In the genomic region with DNA sequence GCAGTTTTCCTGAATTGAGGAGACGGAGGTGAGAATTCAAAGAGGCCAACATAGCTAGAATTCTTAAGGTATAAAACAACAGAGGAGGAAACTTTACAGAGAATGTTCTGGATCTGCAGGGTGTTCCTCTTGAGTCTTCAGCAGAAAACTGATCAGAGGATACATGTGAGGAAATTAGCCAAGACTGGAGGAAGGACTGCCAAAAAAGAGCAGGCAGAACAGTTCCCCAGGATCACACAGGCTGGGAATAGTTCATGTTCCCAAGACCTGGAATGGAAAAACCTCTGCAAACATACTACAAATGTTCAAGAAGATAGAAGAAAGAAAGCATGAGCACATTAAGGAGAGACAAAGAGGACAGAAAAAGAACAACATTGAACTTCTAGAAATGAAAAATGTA, we compare ENCODE assay signal across 16 cellular contexts. TPM values are rescaled to one million over a fixed set of nuclear protein-coding genes. Genes with fewer than 3 reads are reported as not detected.
A peak's percentile ranks its signal among the peaks of the same experiment; 100 is the strongest.
DNase-seq lines count a peak whose midpoint lies in the region; ATAC-seq and TF ChIP-seq lines count a peak whose summit lies in the region.
"Had no signal": no experiment of that assay in that cellular context is flagged by ENCODE, and none has a peak within 500 bp of the region (broad histone marks: within the 10 kb centered on the region; RNA-seq: fewer than 3 reads in every experiment).

No MANE protein-coding gene starts in this region.

- no peak overlapping the region for H3K4me3 Mint-ChIP-seq in memory B cell
- H3K4me3 Mint-ChIP-seq: B cell; CD4-positive, CD25-positive, alpha-beta regulatory T cell; CD8-positive, alpha-beta T cell had no signal

- peak in 3 of 4 donors; percentile 49 to 54 (median 53) for ATAC-seq in heart left ventricle
- ATAC-seq in left cardiac atrium, result no peak
- ATAC-seq in left ventricle myocardium superior, result peak; percentile 68
- ATAC-seq in memory B cell (ENCODE audit: low read depth), result no peak
- ATAC-seq in HG03432 (IDR thresholded peaks at IDR 0.05; ENCODE audit: unreplicated experiment), result no peak
- ATAC-seq: CD8-positive, alpha-beta T cell had no signal

- intact Hi-C loops in heart left ventricle (cut with DNase I) (no loop called here), left cardiac atrium (cut with DNase I) (no loop called here), left ventricle myocardium superior (cut with micrococcal nuclease) (no loop called here)

- H3K36me3 ChIP-seq in heart left ventricle, result peaks cover 0 to 11% (median under 1%) of the 10 kb centered on the region in 9 donors
- H3K36me3 ChIP-seq: BLaER1, HAP-1 had no signal

- H3K4me3 ChIP-seq in heart left ventricle, result no peak overlapping the region
- H3K4me3 ChIP-seq: BLaER1, HAP-1 had no signal

- TF ChIP-seq CTCF in heart left ventricle (IDR thresholded peaks at IDR 0.05), result no peak

- peak overlapping the region in 3 of 12 donors; percentile 7 to 44 (median 28) for H3K27ac ChIP-seq in heart left ventricle
- H3K27ac ChIP-seq: BLaER1, C4-2B had no signal

- DNase-seq in heart left ventricle (no peak), left cardiac atrium (no peak), left ventricle myocardium superior (no peak), memory B cell (ENCODE audit: low spot score in 2 of 2) (no peak), HCEC 1CT (no peak)
- DNase-seq: Caco-2; CD4-positive, CD25-positive, alpha-beta regulatory T cell; CD8-positive, alpha-beta T cell; DMS153; DND-41; GOT3 had no signal

- peak overlapping the region; percentile 15 for H3K27ac Mint-ChIP-seq in memory B cell
- H3K27ac Mint-ChIP-seq: B cell; CD8-positive, alpha-beta T cell had no signal

- no peaks in the 10 kb centered on the region for H3K27me3 ChIP-seq in heart left ventricle
- H3K27me3 ChIP-seq: BLaER1 had no signal

- peaks cover 7% of the 10 kb centered on the region for H3K4me1 Mint-ChIP-seq in memory B cell

- no peaks in the 10 kb centered on the region for H3K27me3 Mint-ChIP-seq in memory B cell
- H3K27me3 Mint-ChIP-seq: B cell; CD4-positive, CD25-positive, alpha-beta regulatory T cell had no signal

- peaks cover 18% of the 10 kb centered on the region for H3K36me3 Mint-ChIP-seq in memory B cell

- TF ChIP-seq POLR2A in heart left ventricle (IDR thresholded peaks at IDR 0.05), result no peak

- WGBS in heart left ventricle, 4 donors, result 90 to 100% (median 96%) methylated on average over 1 of the region's 1 CpG

- peaks cover 0 to 21% (median 2%) of the 10 kb centered on the region in 12 donors for H3K4me1 ChIP-seq in heart left ventricle
- H3K4me1 ChIP-seq: BLaER1, HAP-1 had no signal

- no peaks in the 10 kb centered on the region for H3K9me3 Mint-ChIP-seq in memory B cell
- H3K9me3 Mint-ChIP-seq: CD8-positive, alpha-beta T cell had no signal

- no peaks in the 10 kb centered on the region for H3K9me3 ChIP-seq in heart left ventricle
- H3K9me3 ChIP-seq: BLaER1, Caco-2, HAP-1 had no signal

RNA-seq across cellular contexts. Expression of gene SLC49A4, which starts 7.5 kb away (rescaled TPM):
- total RNA-seq in heart left ventricle, result 10 to 100 TPM; 13.2 to 25.4 (median 15.5) TPM
- 1 to 10 TPM; 5.6 to 8.2 TPM for polyA plus RNA-seq in heart left ventricle
- total RNA-seq in left cardiac atrium, result 10 to 100 TPM; 16.8 to 23.2 TPM
- 16.9 TPM for total RNA-seq in left ventricle myocardium superior

RNA-seq across cellular contexts. Expression of gene HSPBAP1, which starts 8.7 kb away (rescaled TPM):
- total RNA-seq in heart left ventricle (1 to 10 TPM; 2.6 to 6.0 (median 3.7) TPM), left cardiac atrium (1 to 10 TPM; 6.2 to 6.3 TPM), left ventricle myocardium superior (5.3 TPM)
- polyA plus RNA-seq in heart left ventricle, result 1 to 10 TPM; 3.7 to 6.4 TPM

Comparison
In these comparisons a context has a peak if more than half of its experiments do, and no peak if none do; other contexts are left out.
1. ATAC-seq: peak in heart left ventricle (3 of 4) and left ventricle myocardium superior (single experiment); none in left cardiac atrium (0 of 2), memory B cell (single experiment) and HG03432 (single experiment).